Comparison of ENCODE assay signal across 8 cellular contexts in genomic region chr16:16595029-16595718, GRCh38.
A peak's percentile ranks its signal among the peaks of the same experiment; 100 is the strongest.
DNase-seq lines count a peak whose midpoint lies in the region; ATAC-seq, FAIRE-seq and TF ChIP-seq lines count a peak whose summit lies in the region.
"Not testable (repeated sequence)": the region's sequence is repeated elsewhere in the genome, so short reads cannot be mapped to it uniquely, and the experiment has no call there.

No MANE protein-coding gene starts in this region.

- TF ChIP-seq CTCF in GM23338 (conservative IDR thresholded peaks at IDR 0.05; ENCODE audit: low read depth in 2 of 2); activated CD8-positive, alpha-beta T cell treated with anti-CD3 and anti-CD28 coated beads for 36 hours (IDR thresholded peaks at IDR 0.05); K562 (IDR thresholded peaks at IDR 0.05 in 2 of 3, conservative IDR thresholded peaks at IDR 0.05 in 1 of 3; ENCODE audit: insufficient read depth in 2 of 3, low read depth in 1 of 3, low read length in 3 of 3): not testable (repeated sequence)

- H3K27ac ChIP-seq in GM23338 (ENCODE audit: low read depth); K562 (ENCODE audit: extremely low read depth, low read depth, low read length): not testable (repeated sequence)

- H3K9me3 ChIP-seq in K562 (replicated peaks; ENCODE audit: control insufficient read depth, insufficient read depth, low read depth, low read length), result not testable (repeated sequence)

- H3K9me3 Mint-ChIP-seq in GM23338; activated CD8-positive, alpha-beta T cell treated with anti-CD3 and anti-CD28 coated beads for 36 hours; stimulated activated naive CD8-positive, alpha-beta T cell treated with anti-CD3 and anti-CD28 coated beads, Interleukin-15, amount 100 ng/mL, for 72 hours: not testable (repeated sequence)

- FAIRE-seq in GM18507 (lab: Jason Lieb, UNC), result peak; percentile 78
- not testable (repeated sequence) for FAIRE-seq in K562 (lab: Jason Lieb, UNC)

- POLR2A ChIA-PET in activated CD8-positive, alpha-beta T cell treated with anti-CD3 and anti-CD28 coated beads for 36 hours (lab: Charles Lee); K562 (lab: Yijun Ruan, JAX): not testable (repeated sequence)

- H3K4me1 Mint-ChIP-seq in GM23338; activated CD8-positive, alpha-beta T cell treated with anti-CD3 and anti-CD28 coated beads for 36 hours (ENCODE audit: low read depth): not testable (repeated sequence)
- H3K4me1 Mint-ChIP-seq in stimulated activated naive CD8-positive, alpha-beta T cell treated with anti-CD3 and anti-CD28 coated beads, Interleukin-15, amount 100 ng/mL, for 72 hours, result peaks cover 19% of the 10 kb centered on the region

- not testable (repeated sequence) for H3K27ac Mint-ChIP-seq in GM23338; activated CD8-positive, alpha-beta T cell treated with anti-CD3 and anti-CD28 coated beads for 36 hours; stimulated activated naive CD8-positive, alpha-beta T cell treated with anti-CD3 and anti-CD28 coated beads, Interleukin-15, amount 100 ng/mL, for 72 hours

- ATAC-seq in GM19463 (IDR thresholded peaks at IDR 0.05; ENCODE audit: unreplicated experiment), result peak; percentile 49
- peak; percentile 26; the same call in 2 of the 3 replicates for ATAC-seq in GM23338
- ATAC-seq in HG03095 (IDR thresholded peaks at IDR 0.05; ENCODE audit: unreplicated experiment), result peak; percentile 45
- peak; percentile 41 for ATAC-seq in HG03571 (IDR thresholded peaks at IDR 0.05; ENCODE audit: unreplicated experiment)
- peak; percentile 65 for ATAC-seq in activated CD8-positive, alpha-beta T cell treated with anti-CD3 and anti-CD28 coated beads for 36 hours
- not testable (repeated sequence) for ATAC-seq in K562
- ATAC-seq in stimulated activated naive CD8-positive, alpha-beta T cell treated with anti-CD3 and anti-CD28 coated beads, Interleukin-15, amount 100 ng/mL, for 72 hours, result peak; percentile 82

- DNase-seq in GM18507 (ENCODE audit: extremely low spot score, insufficient read length, low read depth); GM23338 (ENCODE audit: low spot score); K562 (ENCODE audit: extremely low read depth in 1 of 4, low spot score in 3 of 4); stimulated activated naive CD8-positive, alpha-beta T cell treated with anti-CD3 and anti-CD28 coated beads, Interleukin-15, amount 100 ng/mL, for 72 hours: not testable (repeated sequence)
- peak; percentile 24 for DNase-seq in activated CD8-positive, alpha-beta T cell treated with anti-CD3 and anti-CD28 coated beads for 36 hours

- H3K4me2 ChIP-seq in GM23338; K562 (ENCODE audit: insufficient read depth, low read length): not testable (repeated sequence)

- H3K36me3 Mint-ChIP-seq in GM23338 (ENCODE audit: low read depth); activated CD8-positive, alpha-beta T cell treated with anti-CD3 and anti-CD28 coated beads for 36 hours (ENCODE audit: low read depth): not testable (repeated sequence)

- H3K9me1 ChIP-seq in K562 (ENCODE audit: control insufficient read depth, insufficient read depth, low read length), result not testable (repeated sequence)

- H3K9me2 ChIP-seq in GM23338 (ENCODE audit: insufficient read depth), result not testable (repeated sequence)

- H3F3A ChIP-seq in GM23338 (replicated peaks; ENCODE audit: low read depth), result not testable (repeated sequence)

- TSS peak; percentile 43 for BruUV-seq in K562 (replicated peaks; lab: Mats Ljungman, UMichigan)

- H3K4me1 ChIP-seq in GM23338 (ENCODE audit: insufficient read depth); K562 (replicated peaks in 1 of 2; ENCODE audit: control insufficient read depth in 2 of 2, insufficient read depth in 2 of 2, low read length in 2 of 2): not testable (repeated sequence)

- TF ChIP-seq EP300 in K562 (IDR thresholded peaks at IDR 0.05; ENCODE audit: low read length), result not testable (repeated sequence)

- not testable (repeated sequence) for H3K9ac ChIP-seq in K562 (ENCODE audit: insufficient read depth in 1 of 2, low read depth in 2 of 2, low read length in 2 of 2)

- not testable (repeated sequence) for TF ChIP-seq POLR2A in K562 (conservative IDR thresholded peaks at IDR 0.05)

- H3K79me2 ChIP-seq in GM23338 (replicated peaks; ENCODE audit: insufficient read depth), result not testable (repeated sequence)
- H3K79me2 ChIP-seq in K562 (ENCODE audit: control insufficient read depth, insufficient read depth, low read length), result peaks cover 23% of the 10 kb centered on the region

- not testable (repeated sequence) for H3K36me3 ChIP-seq in GM23338 (ENCODE audit: insufficient read depth); K562 (ENCODE audit: control insufficient read depth, insufficient read depth, low read length)

- in situ Hi-C loops in K562 (cut with MboI), result not testable (repeated sequence)

- not testable (repeated sequence) for H3K27me3 ChIP-seq in GM23338 (ENCODE audit: insufficient read depth); K562 (ENCODE audit: control insufficient read depth in 2 of 2, insufficient read depth in 2 of 2, low read length in 2 of 2)

- intact Hi-C loops in activated CD8-positive, alpha-beta T cell treated with anti-CD3 and anti-CD28 coated beads for 36 hours (cut with micrococcal nuclease); K562 (cut with micrococcal nuclease): not testable (repeated sequence)

- not testable (repeated sequence) for H2AFZ ChIP-seq in GM23338; K562 (ENCODE audit: low read depth, low read length)

- 60% methylated on average over 1 of the region's 10 CpGs for WGBS in K562 (ENCODE audit: insufficient coverage, low coverage, missing lambda C conversion rate)

- H4K20me1 ChIP-seq in GM23338 (replicated peaks; ENCODE audit: insufficient read depth); K562 (replicated peaks; ENCODE audit: control insufficient read depth, insufficient read depth, low read length): not testable (repeated sequence)

- H3K27me3 Mint-ChIP-seq in GM23338 (ENCODE audit: insufficient read depth, low read depth, poor library complexity); activated CD8-positive, alpha-beta T cell treated with anti-CD3 and anti-CD28 coated beads for 36 hours: not testable (repeated sequence)
- H3K27me3 Mint-ChIP-seq in stimulated activated naive CD8-positive, alpha-beta T cell treated with anti-CD3 and anti-CD28 coated beads, Interleukin-15, amount 100 ng/mL, for 72 hours, result peaks cover 11% of the 10 kb centered on the region

- not testable (repeated sequence) for TF ChIP-seq RAD21 in K562 (CRISPR knock-in tag; conservative IDR thresholded peaks at IDR 0.05 in 1 of 2, IDR thresholded peaks at IDR 0.05 in 1 of 2)

- CTCF ChIA-PET in activated CD8-positive, alpha-beta T cell treated with anti-CD3 and anti-CD28 coated beads for 36 hours (lab: Charles Lee); K562 (lab: Yijun Ruan, JAX; ENCODE audit: low intra/inter-chr PET ratio): not testable (repeated sequence)

- H3K4me3 ChIP-seq in GM23338, K562: not testable (repeated sequence)

- not testable (repeated sequence) for H3K4me3 Mint-ChIP-seq in GM23338; activated CD8-positive, alpha-beta T cell treated with anti-CD3 and anti-CD28 coated beads for 36 hours; stimulated activated naive CD8-positive, alpha-beta T cell treated with anti-CD3 and anti-CD28 coated beads, Interleukin-15, amount 100 ng/mL, for 72 hours
